13 cellular contexts compared by ENCODE assay signal in the genomic region with DNA sequence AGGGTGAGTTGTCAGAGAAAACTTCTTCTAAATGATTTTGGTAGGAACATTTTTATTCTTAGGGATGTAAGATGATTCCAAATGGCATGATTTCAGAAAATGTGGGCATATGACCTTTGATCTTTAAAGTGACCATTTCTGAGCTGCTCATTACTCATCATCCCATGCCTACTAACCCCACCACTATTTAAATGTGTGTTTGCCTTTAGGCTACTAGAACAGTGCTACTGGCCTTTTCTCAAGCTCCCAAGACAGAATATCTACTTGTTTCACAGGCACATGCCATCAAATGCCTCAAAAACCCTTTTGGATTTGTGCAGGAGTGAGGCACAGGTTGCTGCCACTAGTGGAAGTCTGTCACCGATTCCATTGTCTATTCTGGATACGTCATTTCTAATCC.
"Had no signal": no experiment of that assay in that cellular context is flagged by ENCODE, and none has a peak within 500 bp of the region (broad histone marks: within the 10 kb centered on the region; RNA-seq: fewer than 3 reads in every experiment).

No MANE protein-coding gene starts in this region.

- H3K4me3 Mint-ChIP-seq: activated CD4-positive, alpha-beta memory T cell treated with anti-CD3 and anti-CD28 coated beads, Interleukin-2, amount 10 ng/mL, durations not matched to agents 7 days and 5 days; activated naive CD8-positive, alpha-beta T cell treated with anti-CD3 and anti-CD28 coated beads, Interleukin-2, amount 50 U/mL, for 24 hours; activated T-helper 1 cell treated with anti-CD3 and anti-CD28 coated beads, Interleukin-12 subunit alpha, Interleukin-12 subunit beta, Interleukin-2, Interleukin-4 antibody, amounts not matched to agents 30 ng/mL and 10 ng/mL and 1 ng/mL, durations not matched to agents 14 hours and 24 hours and 36 hours; naive B cell; stimulated activated naive B cell treated with anti-CD40 and anti-IgM and Interleukin-4, amounts not matched to agents 10 μg/mL and 1 μg/mL and 100 μg/mL, for 72 hours had no signal

- H3K27ac Mint-ChIP-seq: activated CD4-positive, alpha-beta memory T cell treated with anti-CD3 and anti-CD28 coated beads, Interleukin-2, amount 10 ng/mL, durations not matched to agents 7 days and 5 days; activated naive CD8-positive, alpha-beta T cell treated with anti-CD3 and anti-CD28 coated beads, Interleukin-2, amount 50 U/mL, for 24 hours; activated T-helper 1 cell treated with anti-CD3 and anti-CD28 coated beads, Interleukin-12 subunit alpha, Interleukin-12 subunit beta, Interleukin-2, Interleukin-4 antibody, amounts not matched to agents 30 ng/mL and 10 ng/mL and 1 ng/mL, durations not matched to agents 14 hours and 24 hours and 36 hours; naive B cell; stimulated activated naive B cell treated with anti-CD40 and anti-IgM and Interleukin-4, amounts not matched to agents 10 μg/mL and 1 μg/mL and 100 μg/mL, for 72 hours had no signal

- H3K4me1 Mint-ChIP-seq: activated CD4-positive, alpha-beta memory T cell treated with anti-CD3 and anti-CD28 coated beads, Interleukin-2, amount 10 ng/mL, durations not matched to agents 7 days and 5 days; activated naive CD8-positive, alpha-beta T cell treated with anti-CD3 and anti-CD28 coated beads, Interleukin-2, amount 50 U/mL, for 24 hours; stimulated activated naive B cell treated with anti-CD40 and anti-IgM and Interleukin-4, amounts not matched to agents 10 μg/mL and 1 μg/mL and 100 μg/mL, for 72 hours had no signal

- DNase-seq: activated CD4-positive, alpha-beta memory T cell treated with anti-CD3 and anti-CD28 coated beads, Interleukin-2, amount 10 ng/mL, durations not matched to agents 7 days and 5 days; activated CD4-positive, alpha-beta T cell treated with anti-CD3 and anti-CD28 coated beads for 1 hour; activated CD8-positive, alpha-beta memory T cell treated with anti-CD3 and anti-CD28 coated beads, Interleukin-2, amount 50 U/mL, for 4 hours; activated naive CD4-positive, alpha-beta T cell treated with Interleukin-2 at 50 U/mL for 16 hours; activated naive CD8-positive, alpha-beta T cell treated with anti-CD3 and anti-CD28 coated beads, Interleukin-2, amount 50 U/mL, for 24 hours; colonic mucosa; hippocampal formation; kidney glomerular epithelial cell; midbrain; naive B cell; stimulated activated naive B cell treated with anti-CD40 and anti-IgM and Interleukin-4, amounts not matched to agents 10 μg/mL and 1 μg/mL and 100 μg/mL, for 72 hours; trophoblast cell had no signal

- H3K27me3 Mint-ChIP-seq: activated CD4-positive, alpha-beta memory T cell treated with anti-CD3 and anti-CD28 coated beads, Interleukin-2, amount 10 ng/mL, durations not matched to agents 7 days and 5 days; activated naive CD8-positive, alpha-beta T cell treated with anti-CD3 and anti-CD28 coated beads, Interleukin-2, amount 50 U/mL, for 24 hours; naive B cell; stimulated activated naive B cell treated with anti-CD40 and anti-IgM and Interleukin-4, amounts not matched to agents 10 μg/mL and 1 μg/mL and 100 μg/mL, for 72 hours had no signal

- ATAC-seq: activated naive CD8-positive, alpha-beta T cell treated with anti-CD3 and anti-CD28 coated beads, Interleukin-2, amount 50 U/mL, for 24 hours; stimulated activated naive B cell treated with anti-CD40 and anti-IgM and Interleukin-4, amounts not matched to agents 10 μg/mL and 1 μg/mL and 100 μg/mL, for 72 hours had no signal
